8 cellular contexts compared by ENCODE assay signal in genomic region chr19:57682226-57682766, GRCh38. TPM values are rescaled to one million over a fixed set of nuclear protein-coding genes. Genes with fewer than 3 reads are reported as not detected.
A peak's percentile ranks its signal among the peaks of the same experiment; 100 is the strongest.
DNase-seq lines count a peak whose midpoint lies in the region; ATAC-seq and TF ChIP-seq lines count a peak whose summit lies in the region.

No MANE protein-coding gene starts in this region.

- peaks cover 0 to 43% (median 31%) of the 10 kb centered on the region in 12 donors for H3K9me3 ChIP-seq in heart left ventricle
- H3K9me3 ChIP-seq in right lobe of liver: peaks cover 3 to 19% (median 11%) of the 10 kb centered on the region in 4 donors

- peaks cover 38% of the 10 kb centered on the region for H3K9me3 Mint-ChIP-seq in activated naive CD8-positive, alpha-beta T cell (ENCODE audit: low read depth)

- peak overlapping the region; percentile 68 to 100 (median 90) for H3K4me3 ChIP-seq in heart left ventricle
- peak overlapping the region; percentile 89 to 91 (median 91) for H3K4me3 ChIP-seq in right lobe of liver
- H3K4me3 ChIP-seq in urinary bladder (ENCODE audit: low read depth, low read length): peak overlapping the region; percentile 71

- H3K36me3 Mint-ChIP-seq in activated naive CD8-positive, alpha-beta T cell: peaks cover 60% of the 10 kb centered on the region

- TF ChIP-seq POLR2A in heart left ventricle (IDR thresholded peaks at IDR 0.05): no peak
- TF ChIP-seq POLR2A in right lobe of liver (IDR thresholded peaks at IDR 0.05): no peak

- peaks cover 5 to 26% (median 16%) of the 10 kb centered on the region in 12 donors for H3K4me1 ChIP-seq in heart left ventricle
- H3K4me1 ChIP-seq in right lobe of liver: peaks cover 0 to 9% (median 2%) of the 10 kb centered on the region in 4 donors
- H3K4me1 ChIP-seq in urinary bladder (ENCODE audit: insufficient read depth): peaks cover 2% of the 10 kb centered on the region

- intact Hi-C loops in heart left ventricle (cut with DNase I) (no loop called here), Right ventricle myocardium superior (cut with DNase I) (no loop called here), right lobe of liver (cut with DNase I) (no loop called here)

- TF ChIP-seq CTCF in heart left ventricle (IDR thresholded peaks at IDR 0.05) (no peak), right lobe of liver (IDR thresholded peaks at IDR 0.05) (no peak)

- DNase-seq in heart left ventricle (no peak), Right ventricle myocardium superior (no peak), right lobe of liver (no peak), NCI-H526 treated with DMSO at 0.1 percent for 48 hours (lab: John Stamatoyannopoulos, UW) (no peak), retina (no peak)

- H3K27me3 Mint-ChIP-seq in activated naive CD8-positive, alpha-beta T cell: peaks cover 7% of the 10 kb centered on the region

- H3K27ac ChIP-seq in heart left ventricle: peak overlapping the region in 9 of 12 donors; percentile 39 to 85 (median 79)
- no peak overlapping the region for H3K27ac ChIP-seq in right lobe of liver
- H3K27ac ChIP-seq in urinary bladder (ENCODE audit: low read depth): no peak overlapping the region

- peaks cover 0 to 37% (median 25%) of the 10 kb centered on the region in 9 donors for H3K36me3 ChIP-seq in heart left ventricle
- H3K36me3 ChIP-seq in right lobe of liver: peaks cover 0 to 15% (median 3%) of the 10 kb centered on the region in 4 donors
- no peaks in the 10 kb centered on the region for H3K36me3 ChIP-seq in urinary bladder (ENCODE audit: insufficient read depth)

- WGBS in heart left ventricle, 4 donors: 2 to 3% (median 3%) methylated on average over 19 of the region's 19 CpGs
- WGBS in right lobe of liver (ENCODE audit: insufficient coverage, low coverage, low lambda C conversion rate, missing lambda C conversion rate): 3% methylated on average over 8 of the region's 19 CpGs
- 3% methylated on average over 19 of the region's 19 CpGs for WGBS in urinary bladder

- ATAC-seq in heart left ventricle: no peak
- no peak for ATAC-seq in Right ventricle myocardium superior (ENCODE audit: poor library complexity)
- no peak for ATAC-seq in right lobe of liver
- ATAC-seq in HG02938 (IDR thresholded peaks at IDR 0.05; ENCODE audit: unreplicated experiment): no peak

- H3K27ac Mint-ChIP-seq in activated naive CD8-positive, alpha-beta T cell: peak overlapping the region; percentile 98

- H3K4me3 Mint-ChIP-seq in activated naive CD8-positive, alpha-beta T cell: peak overlapping the region; percentile 97

- H3K4me1 Mint-ChIP-seq in activated naive CD8-positive, alpha-beta T cell (ENCODE audit: low read depth): peaks cover 36% of the 10 kb centered on the region

- H3K27me3 ChIP-seq in heart left ventricle: peaks cover 0 to 2% (median 0%) of the 10 kb centered on the region in 9 donors
- H3K27me3 ChIP-seq in right lobe of liver: no peaks in the 10 kb centered on the region

RNA-seq across cellular contexts. Expression of gene ZNF551, which starts 0.5 kb away (rescaled TPM):
- total RNA-seq in heart left ventricle (10 to 100 TPM in 1 of 9 donors, 1 to 10 TPM in 8; 3.0 to 11.3 (median 4.3) TPM), Right ventricle myocardium superior (3.1 TPM), right lobe of liver (1 to 10 TPM in 4 of 6 experiments, under 1 TPM in 2; 0.77 to 2.2 (median 1.4) TPM), urinary bladder (17.5 TPM)
- polyA plus RNA-seq in heart left ventricle (1 to 10 TPM; 2.4 to 3.9 TPM), urinary bladder (6.1 TPM)

RNA-seq across cellular contexts. Expression of gene ZSCAN4, which starts 13.6 kb away (rescaled TPM):
- total RNA-seq in heart left ventricle: under 1 TPM in 1 of 9 donors, not detected in 8; 0.14 TPM
- under 1 TPM; 0.03 to 0.11 TPM for polyA plus RNA-seq in heart left ventricle
- total RNA-seq in Right ventricle myocardium superior: not detected
- not detected for total RNA-seq in right lobe of liver
- not detected for total RNA-seq in urinary bladder
- polyA plus RNA-seq in urinary bladder: 0.20 TPM

RNA-seq across cellular contexts. Expression of gene ZNF154, which starts 26.7 kb away (rescaled TPM):
- total RNA-seq in heart left ventricle (1 to 10 TPM; 1.4 to 5.3 (median 4.0) TPM), Right ventricle myocardium superior (3.1 TPM), right lobe of liver (1 to 10 TPM in 1 of 6 experiments, under 1 TPM in 5; 0.31 to 1.2 (median 0.60) TPM), urinary bladder (29.3 TPM)
- polyA plus RNA-seq in heart left ventricle (1 to 10 TPM; 1.4 to 4.3 TPM), urinary bladder (7.4 TPM)

RNA-seq across cellular contexts. Expression of gene ZNF671, which starts 45.1 kb away (rescaled TPM):
- 10 to 100 TPM in 2 of 9 donors, 1 to 10 TPM in 7; 5.1 to 10.7 (median 7.6) TPM for total RNA-seq in heart left ventricle
- polyA plus RNA-seq in heart left ventricle: 1 to 10 TPM; 4.6 to 4.9 TPM
- total RNA-seq in Right ventricle myocardium superior: 5.8 TPM
- 1 to 10 TPM; 1.1 to 2.5 (median 1.9) TPM for total RNA-seq in right lobe of liver
- total RNA-seq in urinary bladder: 11.9 TPM
- 7.8 TPM for polyA plus RNA-seq in urinary bladder

RNA-seq across cellular contexts. Expression of gene ZNF211, which starts 49.3 kb away (rescaled TPM):
- 10 to 100 TPM in 4 of 9 donors, 1 to 10 TPM in 5; 6.8 to 14.4 (median 9.0) TPM for total RNA-seq in heart left ventricle
- 10 to 100 TPM in 1 of 2 donors, 1 to 10 TPM in 1; 5.6 to 11.4 TPM for polyA plus RNA-seq in heart left ventricle
- 8.6 TPM for total RNA-seq in Right ventricle myocardium superior
- 1 to 10 TPM; 1.7 to 5.4 (median 3.9) TPM for total RNA-seq in right lobe of liver
- 23.8 TPM for total RNA-seq in urinary bladder
- polyA plus RNA-seq in urinary bladder: 13.0 TPM

Comparison
In these comparisons a context has a peak if more than half of its experiments do, and no peak if none do; other contexts are left out.
1. H3K27ac ChIP-seq: peak in heart left ventricle (9 of 12); none in right lobe of liver (0 of 3) and urinary bladder (single experiment).
2. Peak in every context shown above with its lines, with median percentiles within 50 percentile points of each other: H3K4me3 ChIP-seq.